ENCODE assay signal across 8 cellular contexts in genomic region chr13:41131665-41132511, GRCh38. TPM values are rescaled to one million over a fixed set of nuclear protein-coding genes. Genes with fewer than 3 reads are reported as not detected.
DNase-seq lines count a peak whose midpoint lies in the region; ATAC-seq and TF ChIP-seq lines count a peak whose summit lies in the region.
"Not testable (repeated sequence)": the region's sequence is repeated elsewhere in the genome, so short reads cannot be mapped to it uniquely, and the experiment has no call there.

No MANE protein-coding gene starts in this region.

- H3K9ac ChIP-seq in BLaER1 treated with 17β-estradiol and CSF1 and Interleukin-3, amounts not matched to agents 10 nM and 100 nM, result peak overlapping the region; percentile 72 to 88 (median 80)
- H3K9ac ChIP-seq in fibroblast of lung (ENCODE audit: insufficient read depth, low read length), result peak overlapping the region; percentile 58

- ATAC-seq in GM21423 (IDR thresholded peaks at IDR 0.05; ENCODE audit: unreplicated experiment) (peak; percentile 17), HG03196 (IDR thresholded peaks at IDR 0.05; ENCODE audit: unreplicated experiment) (peak; percentile 3)
- peak; percentile 4 for ATAC-seq in activated naive CD8-positive, alpha-beta T cell treated with anti-CD3 and anti-CD28 coated beads, Interleukin-2, amount 10 ng/mL, durations not matched to agents 7 days and 5 days (ENCODE audit: low read depth)

- not testable (repeated sequence) for H3K27me3 Mint-ChIP-seq in activated naive CD8-positive, alpha-beta T cell treated with anti-CD3 and anti-CD28 coated beads, Interleukin-2, amount 10 ng/mL, durations not matched to agents 7 days and 5 days; mesothelial cell of epicardium (ENCODE audit: low read depth)

- H3K4me3 Mint-ChIP-seq in activated naive CD8-positive, alpha-beta T cell treated with anti-CD3 and anti-CD28 coated beads, Interleukin-2, amount 10 ng/mL, durations not matched to agents 7 days and 5 days, result peak overlapping the region; percentile 98
- peak overlapping the region; percentile 93 for H3K4me3 Mint-ChIP-seq in mesothelial cell of epicardium

- peak; percentile 31 for DNase-seq in RKO (ENCODE audit: low spot score)
- DNase-seq in activated naive CD8-positive, alpha-beta T cell treated with anti-CD3 and anti-CD28 coated beads, Interleukin-2, amount 10 ng/mL, durations not matched to agents 7 days and 5 days, result peak; percentile 32
- not testable (repeated sequence) for DNase-seq in fibroblast of lung (ENCODE audit: low read depth in 2 of 2); mesothelial cell of epicardium (ENCODE audit: low spot score in 2 of 2, unreplicated experiment in 2 of 2)
- DNase-seq in spleen, result peak; percentile 77

- H3K4me1 ChIP-seq in BLaER1 treated with 17β-estradiol and CSF1 and Interleukin-3, amounts not matched to agents 10 nM and 100 nM, result peaks cover 25 to 46% (median 35%) of the 10 kb centered on the region in 10 experiments
- not testable (repeated sequence) for H3K4me1 ChIP-seq in fibroblast of lung (ENCODE audit: control insufficient read depth, extremely low read depth, insufficient read depth, low read length)
- peaks cover 19 to 62% (median 51%) of the 10 kb centered on the region in 6 donors for H3K4me1 ChIP-seq in spleen

- H3K27me3 ChIP-seq in BLaER1 treated with 17β-estradiol and CSF1 and Interleukin-3, amounts not matched to agents 10 nM and 100 nM; fibroblast of lung (ENCODE audit: control insufficient read depth, insufficient read depth, low read length); spleen (replicated peaks in 1 of 7): not testable (repeated sequence)

- not testable (repeated sequence) for H3K9me3 Mint-ChIP-seq in activated naive CD8-positive, alpha-beta T cell treated with anti-CD3 and anti-CD28 coated beads, Interleukin-2, amount 10 ng/mL, durations not matched to agents 7 days and 5 days; mesothelial cell of epicardium

- H3K4me1 Mint-ChIP-seq in activated naive CD8-positive, alpha-beta T cell treated with anti-CD3 and anti-CD28 coated beads, Interleukin-2, amount 10 ng/mL, durations not matched to agents 7 days and 5 days, result peaks cover 31% of the 10 kb centered on the region
- peaks cover 46% of the 10 kb centered on the region for H3K4me1 Mint-ChIP-seq in mesothelial cell of epicardium

- not testable (repeated sequence) for TF ChIP-seq POLR2A in spleen (IDR thresholded peaks at IDR 0.05)

- WGBS in spleen, 5 donors, result 28 to 54% (median 36%) methylated on average over 34 to 48 of the region's 48 CpGs

- H2AFZ ChIP-seq in fibroblast of lung (ENCODE audit: low read length), result peak overlapping the region; percentile 77

- peaks cover 0 to 35% (median 15%) of the 10 kb centered on the region in 11 experiments; a peak in 14 of 22 replicates for H3K36me3 ChIP-seq in BLaER1 treated with 17β-estradiol and CSF1 and Interleukin-3, amounts not matched to agents 10 nM and 100 nM
- not testable (repeated sequence) for H3K36me3 ChIP-seq in fibroblast of lung (ENCODE audit: control insufficient read depth, insufficient read depth, low read length); spleen

- peaks cover 0 to 20% (median 6%) of the 10 kb centered on the region in 11 experiments; a peak in 9 of 22 replicates for H3K9me3 ChIP-seq in BLaER1 treated with 17β-estradiol and CSF1 and Interleukin-3, amounts not matched to agents 10 nM and 100 nM (replicated peaks in 1 of 11)
- not testable (repeated sequence) for H3K9me3 ChIP-seq in fibroblast of lung (ENCODE audit: control insufficient read depth, insufficient read depth, low read depth, low read length); spleen

- not testable (repeated sequence) for TF ChIP-seq CTCF in fibroblast of lung (conservative IDR thresholded peaks at IDR 0.05 in 1 of 2, IDR thresholded peaks at IDR 0.05 in 1 of 2; ENCODE audit: low read depth in 1 of 2, low read length in 2 of 2); mesothelial cell of epicardium (IDR thresholded peaks at IDR 0.05; ENCODE audit: unreplicated experiment); spleen (IDR thresholded peaks at IDR 0.05 in 8 of 11, conservative IDR thresholded peaks at IDR 0.05 in 3 of 11)

- intact Hi-C loops in spleen (cut with DNase I; ENCODE audit: low total_unique reads), result loop anchor here (5.0 kb wide), 1 partner anchor 60 kb away; the partner anchor contains the start of gene KBTBD7

- POLR2A ChIA-PET in activated naive CD8-positive, alpha-beta T cell treated with anti-CD3 and anti-CD28 coated beads, Interleukin-2, amount 10 ng/mL, durations not matched to agents 7 days and 5 days (lab: Charles Lee), result interaction anchor here (1.2 to 1.4 kb wide), 2 partner anchors 63 to 71 kb away, joined by 3 to 5 read pairs; partner anchors contain the start of gene KBTBD7

- peak overlapping the region; percentile 84 to 93 (median 88) for H3K4me2 ChIP-seq in BLaER1 treated with 17β-estradiol and CSF1 and Interleukin-3, amounts not matched to agents 10 nM and 100 nM
- peak overlapping the region; percentile 82 for H3K4me2 ChIP-seq in fibroblast of lung (ENCODE audit: extremely low read depth, insufficient read depth, low read length)

- peaks cover 13% of the 10 kb centered on the region for H3K79me2 ChIP-seq in fibroblast of lung (ENCODE audit: control insufficient read depth, insufficient read depth, low read length)

- peaks cover 12% of the 10 kb centered on the region for H3K36me3 Mint-ChIP-seq in activated naive CD8-positive, alpha-beta T cell treated with anti-CD3 and anti-CD28 coated beads, Interleukin-2, amount 10 ng/mL, durations not matched to agents 7 days and 5 days
- not testable (repeated sequence) for H3K36me3 Mint-ChIP-seq in mesothelial cell of epicardium

- not testable (repeated sequence) for H4K20me1 ChIP-seq in BLaER1 treated with 17β-estradiol and CSF1 and Interleukin-3, amounts not matched to agents 10 nM and 100 nM; fibroblast of lung (ENCODE audit: control insufficient read depth, extremely low read depth, insufficient read depth, low read length)

- peak overlapping the region; percentile 90 for H3K27ac Mint-ChIP-seq in activated naive CD8-positive, alpha-beta T cell treated with anti-CD3 and anti-CD28 coated beads, Interleukin-2, amount 10 ng/mL, durations not matched to agents 7 days and 5 days
- H3K27ac Mint-ChIP-seq in mesothelial cell of epicardium, result peak overlapping the region; percentile 97

- peak overlapping the region; percentile 68 to 85 (median 77) for H3K4me3 ChIP-seq in BLaER1 treated with 17β-estradiol and CSF1 and Interleukin-3, amounts not matched to agents 10 nM and 100 nM
- H3K4me3 ChIP-seq in fibroblast of lung (replicated peaks in 1 of 4; ENCODE audit: control extremely low read depth in 1 of 4, insufficient read depth in 1 of 4, low read depth in 3 of 4, low read length in 4 of 4) (peak overlapping the region; percentile 48 to 95 (median 64)), spleen (peak overlapping the region; percentile 69 to 94 (median 80))

- H3K27ac ChIP-seq in BLaER1 treated with 17β-estradiol and CSF1 and Interleukin-3, amounts not matched to agents 10 nM and 100 nM, result peak overlapping the region; percentile 10 to 83 (median 78); a peak in 21 of 22 replicates
- peak overlapping the region; percentile 72 for H3K27ac ChIP-seq in fibroblast of lung (ENCODE audit: insufficient read depth, low read length)
- peak overlapping the region; percentile 73 to 91 (median 87) for H3K27ac ChIP-seq in spleen

RNA-seq across cellular contexts. Expression of gene KBTBD6, which starts 0.7 kb away (rescaled TPM):
- 1 to 10 TPM; 6.9 TPM for total RNA-seq in activated naive CD8-positive, alpha-beta T cell treated with anti-CD3 and anti-CD28 coated beads, Interleukin-2, amount 10 ng/mL, durations not matched to agents 7 days and 5 days
- 10.0 and 12.4 TPM in 2 replicates for total RNA-seq in fibroblast of lung
- polyA plus RNA-seq in fibroblast of lung, result 6.6 and 6.7 TPM in 2 replicates
- polyA plus RNA-seq in fibroblast of lung (2012), result 6.5 and 6.9 TPM in 2 replicates
- 14.5 and 17.9 TPM in 2 replicates for polyA minus RNA-seq in fibroblast of lung (ENCODE audit: low replicate concordance)
- total RNA-seq in mesothelial cell of epicardium, result 10.2 to 11.3 TPM (median 10.4 TPM) in 3 replicates
- total RNA-seq in spleen, result 10 to 100 TPM in 1 of 7 donors, 1 to 10 TPM in 6; 5.0 to 10.0 (median 6.0) TPM
- polyA plus RNA-seq in spleen, result 1 to 10 TPM; 2.4 to 3.8 (median 3.7) TPM
